ENCODE assay signal across 1 cellular context in the genomic region with DNA sequence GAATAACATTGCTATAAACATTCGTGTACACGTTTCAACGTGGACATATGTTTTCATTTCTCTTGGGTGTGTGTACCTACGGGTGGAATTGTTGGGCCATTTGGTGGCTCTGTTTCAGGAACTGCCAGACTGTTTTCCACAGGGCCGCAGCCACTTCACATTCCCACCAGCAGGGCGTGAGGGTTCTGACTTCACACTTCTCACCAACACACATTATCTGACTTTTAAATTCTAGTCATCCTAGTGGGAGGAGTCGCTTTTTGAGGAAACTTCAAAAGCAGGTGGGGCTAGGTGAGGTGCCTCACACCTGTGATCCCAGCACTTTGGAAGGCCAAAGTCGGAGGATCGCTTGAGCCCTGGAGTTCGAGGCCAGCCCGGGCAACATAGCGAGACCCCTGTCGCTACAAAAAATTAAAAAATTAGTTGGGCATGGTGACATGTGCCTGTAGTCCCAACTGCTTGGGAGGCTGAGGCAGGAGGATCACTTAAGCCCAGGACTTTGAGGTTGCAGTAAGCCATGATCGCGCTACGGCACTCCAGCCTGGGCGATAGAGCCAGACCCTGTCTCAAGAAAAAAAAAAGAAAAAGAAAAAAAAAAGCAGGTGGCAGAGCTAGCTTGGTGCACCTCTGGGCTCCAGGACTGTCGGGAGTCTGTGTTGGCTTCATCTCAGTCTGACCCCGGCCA.
A peak's percentile ranks its signal among the peaks of the same experiment; 100 is the strongest.
TF ChIP-seq lines count a peak whose summit lies in the region.

No MANE protein-coding gene starts in this region.

TF ChIP-seq in HEK293, 187 proteins besides CTCF, POLR2A, EP300 and RAD21 (continued from another document):
- TF ChIP-seq, protein P1, sequence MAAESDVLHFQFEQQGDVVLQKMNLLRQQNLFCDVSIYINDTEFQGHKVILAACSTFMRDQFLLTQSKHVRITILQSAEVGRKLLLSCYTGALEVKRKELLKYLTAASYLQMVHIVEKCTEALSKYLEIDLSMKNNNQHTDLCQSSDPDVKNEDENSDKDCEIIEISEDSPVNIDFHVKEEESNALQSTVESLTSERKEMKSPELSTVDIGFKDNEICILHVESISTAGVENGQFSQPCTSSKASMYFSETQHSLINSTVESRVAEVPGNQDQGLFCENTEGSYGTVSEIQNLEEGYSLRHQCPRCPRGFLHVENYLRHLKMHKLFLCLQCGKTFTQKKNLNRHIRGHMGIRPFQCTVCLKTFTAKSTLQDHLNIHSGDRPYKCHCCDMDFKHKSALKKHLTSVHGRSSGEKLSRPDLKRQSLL (tag by site-specific recombination; IDR thresholded peaks at IDR 0.05), result peak; percentile 55; the same call in 1 of the 2 replicates
